10 cellular contexts compared by ENCODE assay signal in genomic region chr7:20158684-20159083, GRCh38. TPM values are rescaled to one million over a fixed set of nuclear protein-coding genes. Genes with fewer than 3 reads are reported as not detected.
A peak's percentile ranks its signal among the peaks of the same experiment; 100 is the strongest.
DNase-seq lines count a peak whose midpoint lies in the region; ATAC-seq, FAIRE-seq and TF ChIP-seq lines count a peak whose summit lies in the region.
"Had no signal": no experiment of that assay in that cellular context is flagged by ENCODE, and none has a peak within 500 bp of the region (broad histone marks: within the 10 kb centered on the region; RNA-seq: fewer than 3 reads in every experiment).

No MANE protein-coding gene starts in this region.

- no peak overlapping the region for H2BK5ac ChIP-seq in H1 (ENCODE audit: low read depth, low read length)

- H3K9ac ChIP-seq in Karpas-422 (ENCODE audit: low read length) (no peak overlapping the region), H1 (replicated peaks in 1 of 4; ENCODE audit: extremely low read depth in 1 of 4, low read depth in 3 of 4, low read length in 3 of 4) (no peak overlapping the region)

- FAIRE-seq in H1 (lab: Jason Lieb, UNC) (no peak), pancreas (lab: Jason Lieb, UNC) (no peak)

- H2BK20ac ChIP-seq in H1 (ENCODE audit: low read length): no peak overlapping the region

- no peak overlapping the region for H4K8ac ChIP-seq in H1 (ENCODE audit: extremely low read depth, insufficient read depth, low read length)

- H3K4ac ChIP-seq in H1 (replicated peaks; ENCODE audit: insufficient read length, low read depth, low read length): no peak overlapping the region

- peak; percentile 7 to 37; a peak in 2 of 4 replicates for TF ChIP-seq RAD21 in H1 (IDR thresholded peaks at IDR 0.05 in 1 of 2, conservative IDR thresholded peaks at IDR 0.05 in 1 of 2; ENCODE audit: low read depth in 2 of 2, low read length in 2 of 2)

- H2AK5ac ChIP-seq in H1 (ENCODE audit: low read depth, low read length): no peak overlapping the region

- in situ Hi-C loops in GM13976 (cut with MboI; ENCODE audit: low sequenced_read_pairs, unreplicated experiment): loop anchor here (25.0 kb wide), 2 partner anchors 396 to 429 kb away; partner anchors contain the start of gene TMEM196

- no peaks in the 10 kb centered on the region for H3K79me1 ChIP-seq in H1 (ENCODE audit: low read depth, low read length)

- H3K9me2 ChIP-seq in Karpas-422 (replicated peaks; ENCODE audit: insufficient read depth, low read length): no peaks in the 10 kb centered on the region

- no peak overlapping the region for H3K4me2 ChIP-seq in Karpas-422 (ENCODE audit: low read depth, low read length, poor library complexity, severe bottlenecking)
- no peak overlapping the region for H3K4me2 ChIP-seq in H1 (ENCODE audit: insufficient read depth in 1 of 2, low read depth in 2 of 2, low read length in 2 of 2)

- POLR2A ChIA-PET in H1 (lab: Charles Lee; ENCODE audit: partially characterized antibody): interaction anchor here (1.0 to 1.4 kb wide), 3 partner anchors 10 to 46 kb away, joined by 3 to 4 read pairs (median 3); no protein-coding TSS in a partner anchor

- H2AFZ ChIP-seq in Karpas-422 (ENCODE audit: low read length): no peak overlapping the region
- H2AFZ ChIP-seq in H1 (ENCODE audit: low read length): no peak overlapping the region

- H3K4me1 ChIP-seq in Karpas-422 (ENCODE audit: low read length) (peaks cover 15% of the 10 kb centered on the region), H1 (replicated peaks in 1 of 4; ENCODE audit: control insufficient read depth in 3 of 4, insufficient read depth in 4 of 4, low read length in 3 of 4) (no peaks in the 10 kb centered on the region), pancreas (no peaks in the 10 kb centered on the region), prostate gland (replicated peaks) (no peaks in the 10 kb centered on the region)

- H3K79me2 ChIP-seq in Karpas-422 (ENCODE audit: low read length): no peaks in the 10 kb centered on the region; the same call in 1 of the 2 replicates
- H3K79me2 ChIP-seq in H1 (ENCODE audit: control insufficient read depth in 1 of 2, insufficient read depth in 2 of 2, low read length in 2 of 2): no peaks in the 10 kb centered on the region

- CTCF ChIA-PET in H1 (lab: Charles Lee; ENCODE audit: partially characterized antibody): interaction anchor here (1.0 to 2.1 kb wide), 2 partner anchors 14 to 176 kb away, joined by 3 to 9 read pairs; no protein-coding TSS in a partner anchor

- DNase-seq in GM13976 (ENCODE audit: low spot score): no peak
- DNase-seq in Karpas-422: peak; percentile 50
- no peak for DNase-seq in H1 (ENCODE audit: low read depth in 1 of 2, low spot score in 2 of 2)
- no peak for DNase-seq in pancreas
- no peak for DNase-seq in retina
- no peak for DNase-seq in prostate gland (ENCODE audit: low spot score)
- no peak for DNase-seq in NCI-H1105 (lab: John Stamatoyannopoulos, UW)

- peak; percentile 56 to 83 (median 74) for ATAC-seq in pancreas
- no peak for ATAC-seq in GM21515 (IDR thresholded peaks at IDR 0.05; ENCODE audit: unreplicated experiment)

- H3K56ac ChIP-seq in H1 (replicated peaks; ENCODE audit: insufficient read length, low read depth, low read length): no peak overlapping the region

- no peak overlapping the region for H4K91ac ChIP-seq in H1 (replicated peaks; ENCODE audit: insufficient read length, low read length)

- 86% methylated on average over 1 of the region's 1 CpG; no CpG with 5 or more reads in 1 of the 2 experiments for WGBS in H1 (ENCODE audit: extremely low coverage in 1 of 2, insufficient coverage in 1 of 2, insufficient read length in 1 of 2, insufficient replicate concordance in 2 of 2, low coverage in 1 of 2, low lambda C conversion rate in 2 of 2, missing lambda C conversion rate in 1 of 2), 2 experiments
- 2 to 44% methylated on average over 1 of the region's 1 CpG for WGBS in pancreas, 2 donors
- 17% methylated on average over 1 of the region's 1 CpG for WGBS in prostate gland

- H3K27ac ChIP-seq in Karpas-422 (ENCODE audit: low read length) (no peak overlapping the region), H1 (ENCODE audit: low read depth, low read length) (no peak overlapping the region), pancreas (no peak overlapping the region), prostate gland (no peak overlapping the region)
- H3K27ac ChIP-seq: SK-N-MC, skin epidermis had no signal

- TF ChIP-seq POLR2A in H1 (IDR thresholded peaks at IDR 0.05; ENCODE audit: control extremely low read depth in 1 of 2, low read depth in 2 of 2, low read length in 2 of 2) (no peak), prostate gland (IDR thresholded peaks at IDR 0.05) (no peak)

- H2BK15ac ChIP-seq in H1 (ENCODE audit: low read length): no peak overlapping the region

- H3K36me3 ChIP-seq in Karpas-422 (ENCODE audit: insufficient read depth, low read length): peaks cover 19% of the 10 kb centered on the region
- peaks cover 0 to 6% (median 2%) of the 10 kb centered on the region in 4 experiments; a peak in 4 of 8 replicates for H3K36me3 ChIP-seq in H1 (ENCODE audit: control insufficient read depth in 2 of 4, insufficient read depth in 4 of 4, low read length in 3 of 4)
- H3K36me3 ChIP-seq in pancreas: peaks cover 0 to 6% (median 5%) of the 10 kb centered on the region in 3 donors
- H3K36me3 ChIP-seq in prostate gland: no peaks in the 10 kb centered on the region

- H4K20me1 ChIP-seq in Karpas-422 (ENCODE audit: insufficient read depth, low read depth, low read length) (no peaks in the 10 kb centered on the region), H1 (replicated peaks in 1 of 2; ENCODE audit: control insufficient read depth in 1 of 2, insufficient read depth in 2 of 2, low read length in 2 of 2) (no peaks in the 10 kb centered on the region)

- no peak overlapping the region for H3K18ac ChIP-seq in H1 (ENCODE audit: extremely low read depth, low read length)

- H3K23me2 ChIP-seq in H1 (ENCODE audit: low read depth, low read length): no peaks in the 10 kb centered on the region

- no peak overlapping the region for H2BK12ac ChIP-seq in H1 (ENCODE audit: low read depth, low read length)

- H3K14ac ChIP-seq in H1 (ENCODE audit: insufficient read length): no peak overlapping the region

- H3K27me3 ChIP-seq in Karpas-422 (ENCODE audit: low read length): no peaks in the 10 kb centered on the region
- no peaks in the 10 kb centered on the region for H3K27me3 ChIP-seq in H1 (replicated peaks in 1 of 4; ENCODE audit: control insufficient read depth in 3 of 4, extremely low read depth in 1 of 4, insufficient read depth in 3 of 4, low read length in 3 of 4)
- no peaks in the 10 kb centered on the region for H3K27me3 ChIP-seq in pancreas
- no peaks in the 10 kb centered on the region for H3K27me3 ChIP-seq in prostate gland (replicated peaks; ENCODE audit: insufficient read depth)

- H4K5ac ChIP-seq in H1 (ENCODE audit: insufficient read length, low read depth, low read length): no peak overlapping the region

- TF ChIP-seq CTCF in GM13976 (IDR thresholded peaks at IDR 0.05; ENCODE audit: borderline replicate concordance, control extremely low read depth, extremely low read depth, insufficient read depth, missing control alignments) (peak; percentile 46), H1 (IDR thresholded peaks at IDR 0.05; ENCODE audit: control extremely low read depth in 1 of 3, insufficient read depth in 1 of 3, low read depth in 1 of 3, low read length in 3 of 3) (no peak), pancreas (IDR thresholded peaks at IDR 0.05) (peak in 1 of 4 donors; percentile 16), prostate gland (IDR thresholded peaks at IDR 0.05) (peak in 2 of 4 experiments; percentile 8 to 28)

- TF ChIP-seq EP300 in H1 (IDR thresholded peaks at IDR 0.05; ENCODE audit: borderline replicate concordance in 1 of 2, low read depth in 2 of 2, low read length in 2 of 2): no peak

- H3K4me3 ChIP-seq in Karpas-422 (ENCODE audit: low read length) (no peak overlapping the region), H1 (ENCODE audit: extremely low read depth in 1 of 4, insufficient read depth in 2 of 4, low read depth in 3 of 4, low read length in 4 of 4) (no peak overlapping the region), pancreas (no peak overlapping the region), prostate gland (no peak overlapping the region)
- H3K4me3 ChIP-seq: SK-N-MC, skin epidermis had no signal

- H2BK120ac ChIP-seq in H1 (replicated peaks; ENCODE audit: low read depth, low read length): no peak overlapping the region

- intact Hi-C loops in pancreas (cut with DNase I) (no loop called here), prostate gland (cut with DNase I) (no loop called here)

- H3K23ac ChIP-seq in H1 (ENCODE audit: insufficient read length): no peak overlapping the region

- H3K9me3 ChIP-seq in Karpas-422 (ENCODE audit: low read length): no peaks in the 10 kb centered on the region
- H3K9me3 ChIP-seq in H1 (ENCODE audit: insufficient read depth in 2 of 2, low read depth in 1 of 2, low read length in 1 of 2): peaks cover 0 to 3% of the 10 kb centered on the region in 2 experiments; a peak in 1 of 4 replicates
- H3K9me3 ChIP-seq in pancreas: no peaks in the 10 kb centered on the region
- no peaks in the 10 kb centered on the region for H3K9me3 ChIP-seq in prostate gland

TF ChIP-seq in H1, 55 proteins besides CTCF, POLR2A, EP300 and RAD21 (continues in another document):
- no peak for TF ChIP-seq TAF7 (optimal IDR thresholded peaks at IDR 0.05; ENCODE audit: borderline replicate concordance, low read depth, low read length)
- TF ChIP-seq TBP (IDR thresholded peaks at IDR 0.05; ENCODE audit: low read depth, low read length): no peak
- TF ChIP-seq POLR2AphosphoS5 (IDR thresholded peaks at IDR 0.05; ENCODE audit: low read depth, low read length): no peak
- TF ChIP-seq BCL11A (IDR thresholded peaks at IDR 0.05; ENCODE audit: low read depth in 2 of 2, low read length in 2 of 2): no peak
- TF ChIP-seq BACH1 (IDR thresholded peaks at IDR 0.05; ENCODE audit: low read length): no peak
- TF ChIP-seq ATF3 (IDR thresholded peaks at IDR 0.05; ENCODE audit: insufficient read depth, low read depth, low read length): no peak

RNA-seq across cellular contexts. Expression of gene MACC1, which starts 58.5 kb away (rescaled TPM):
- 30.4 and 49.9 TPM in 2 replicates for total RNA-seq in Karpas-422 (2014; rRNA removed; shearing (Covaris generic); ENCODE audit: low replicate concordance)
- total RNA-seq in H1 (2021; fragmentation: NEBNext Ultra II Directional; extraction: Animal tissue kit (Norgen Biotek cat#: 25700)): 17.1 and 17.2 TPM in 2 replicates
- 1.2 and 2.0 TPM in 2 replicates for polyA plus RNA-seq in H1 (2011; rRNA removed)
- 2.3 TPM for polyA plus RNA-seq in H1 (2011; cell fraction: cytosol; rRNA removed)
- polyA plus RNA-seq in H1 (2011; cell fraction: nucleus; rRNA removed): 2.0 TPM
- polyA plus RNA-seq in H1 (2012, experiment 1 of 2): 4.6 to 6.8 TPM (median 5.1 TPM) in 4 replicates
- polyA plus RNA-seq in H1 (2012, experiment 2 of 2): 0.28 TPM
- 6.3 TPM for polyA plus RNA-seq in H1 (2013, experiment 1 of 2)
- polyA plus RNA-seq in H1 (2013, experiment 2 of 2): 5.8 TPM
- 17.6 and 27.1 TPM in 2 replicates for polyA minus RNA-seq in H1 (2011; rRNA and poly(A)+ RNA removed)
- polyA minus RNA-seq in H1 (2011; cell fraction: cytosol; rRNA and poly(A)+ RNA removed): 15.5 TPM
- 29.1 TPM for polyA minus RNA-seq in H1 (2011; cell fraction: nucleus; rRNA and poly(A)+ RNA removed)
- total RNA-seq in pancreas: 10 to 100 TPM in 3 of 6 donors, 1 to 10 TPM in 3; 8.7 to 27.0 (median 12.2) TPM
- polyA plus RNA-seq in pancreas: 1 to 10 TPM; 1.5 to 2.2 TPM
- 1 to 10 TPM; 3.0 to 3.4 TPM for total RNA-seq in prostate gland
